1 cellular context compared by ENCODE assay signal in the genomic region with DNA sequence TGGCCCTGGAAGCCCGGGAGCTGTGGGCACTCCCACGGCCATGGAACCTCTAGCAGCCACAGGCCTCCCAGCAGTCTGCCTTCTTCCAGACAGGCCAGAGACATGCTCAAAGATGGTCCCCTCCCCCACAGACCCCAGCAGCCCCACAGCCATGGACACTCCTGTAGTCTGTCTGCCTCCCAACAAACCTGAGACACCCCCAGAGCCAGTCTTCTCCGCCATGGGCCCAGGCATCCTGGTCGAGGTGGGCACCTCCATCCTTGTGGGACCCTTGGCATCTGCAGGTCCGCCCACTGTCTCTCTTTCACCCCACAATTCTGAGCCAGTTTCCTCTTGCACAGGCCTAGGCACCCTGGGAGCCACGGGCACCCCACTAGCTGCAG.
TF ChIP-seq lines count a peak whose summit lies in the region.

No MANE protein-coding gene starts in this region.

TF ChIP-seq in GM23338, 12 proteins besides CTCF, POLR2A, EP300 and RAD21:
- TF ChIP-seq EZH2 (IDR thresholded peaks at IDR 0.05; ENCODE audit: low read depth, unreplicated experiment) (no peak), NANOG (IDR thresholded peaks at IDR 0.05; ENCODE audit: borderline replicate concordance) (no peak), POLR2AphosphoS5 (IDR thresholded peaks at IDR 0.05; ENCODE audit: low read depth) (no peak), CREB1 (CRISPR knock-in tag; IDR thresholded peaks at IDR 0.05; ENCODE audit: low read depth) (no peak), ZNF114 (CRISPR knock-in tag; IDR thresholded peaks at IDR 0.05) (no peak), JUNB (IDR thresholded peaks at IDR 0.05; ENCODE audit: unreplicated experiment) (no peak), ZNF331 (CRISPR knock-in tag; IDR thresholded peaks at IDR 0.05; ENCODE audit: low read depth) (no peak), STAT1 (IDR thresholded peaks at IDR 0.05; ENCODE audit: unreplicated experiment) (no peak), EZH2phosphoT487 (IDR thresholded peaks at IDR 0.05; ENCODE audit: unreplicated experiment) (no peak)
- TF ChIP-seq, protein P1, sequence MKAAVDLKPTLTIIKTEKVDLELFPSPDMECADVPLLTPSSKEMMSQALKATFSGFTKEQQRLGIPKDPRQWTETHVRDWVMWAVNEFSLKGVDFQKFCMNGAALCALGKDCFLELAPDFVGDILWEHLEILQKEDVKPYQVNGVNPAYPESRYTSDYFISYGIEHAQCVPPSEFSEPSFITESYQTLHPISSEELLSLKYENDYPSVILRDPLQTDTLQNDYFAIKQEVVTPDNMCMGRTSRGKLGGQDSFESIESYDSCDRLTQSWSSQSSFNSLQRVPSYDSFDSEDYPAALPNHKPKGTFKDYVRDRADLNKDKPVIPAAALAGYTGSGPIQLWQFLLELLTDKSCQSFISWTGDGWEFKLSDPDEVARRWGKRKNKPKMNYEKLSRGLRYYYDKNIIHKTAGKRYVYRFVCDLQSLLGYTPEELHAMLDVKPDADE (IDR thresholded peaks at IDR 0.05) = no peak
- TF ChIP-seq, protein P2, sequence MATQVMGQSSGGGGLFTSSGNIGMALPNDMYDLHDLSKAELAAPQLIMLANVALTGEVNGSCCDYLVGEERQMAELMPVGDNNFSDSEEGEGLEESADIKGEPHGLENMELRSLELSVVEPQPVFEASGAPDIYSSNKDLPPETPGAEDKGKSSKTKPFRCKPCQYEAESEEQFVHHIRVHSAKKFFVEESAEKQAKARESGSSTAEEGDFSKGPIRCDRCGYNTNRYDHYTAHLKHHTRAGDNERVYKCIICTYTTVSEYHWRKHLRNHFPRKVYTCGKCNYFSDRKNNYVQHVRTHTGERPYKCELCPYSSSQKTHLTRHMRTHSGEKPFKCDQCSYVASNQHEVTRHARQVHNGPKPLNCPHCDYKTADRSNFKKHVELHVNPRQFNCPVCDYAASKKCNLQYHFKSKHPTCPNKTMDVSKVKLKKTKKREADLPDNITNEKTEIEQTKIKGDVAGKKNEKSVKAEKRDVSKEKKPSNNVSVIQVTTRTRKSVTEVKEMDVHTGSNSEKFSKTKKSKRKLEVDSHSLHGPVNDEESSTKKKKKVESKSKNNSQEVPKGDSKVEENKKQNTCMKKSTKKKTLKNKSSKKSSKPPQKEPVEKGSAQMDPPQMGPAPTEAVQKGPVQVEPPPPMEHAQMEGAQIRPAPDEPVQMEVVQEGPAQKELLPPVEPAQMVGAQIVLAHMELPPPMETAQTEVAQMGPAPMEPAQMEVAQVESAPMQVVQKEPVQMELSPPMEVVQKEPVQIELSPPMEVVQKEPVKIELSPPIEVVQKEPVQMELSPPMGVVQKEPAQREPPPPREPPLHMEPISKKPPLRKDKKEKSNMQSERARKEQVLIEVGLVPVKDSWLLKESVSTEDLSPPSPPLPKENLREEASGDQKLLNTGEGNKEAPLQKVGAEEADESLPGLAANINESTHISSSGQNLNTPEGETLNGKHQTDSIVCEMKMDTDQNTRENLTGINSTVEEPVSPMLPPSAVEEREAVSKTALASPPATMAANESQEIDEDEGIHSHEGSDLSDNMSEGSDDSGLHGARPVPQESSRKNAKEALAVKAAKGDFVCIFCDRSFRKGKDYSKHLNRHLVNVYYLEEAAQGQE (IDR thresholded peaks at IDR 0.05; ENCODE audit: unreplicated experiment) = no peak
- TF ChIP-seq, protein P3, sequence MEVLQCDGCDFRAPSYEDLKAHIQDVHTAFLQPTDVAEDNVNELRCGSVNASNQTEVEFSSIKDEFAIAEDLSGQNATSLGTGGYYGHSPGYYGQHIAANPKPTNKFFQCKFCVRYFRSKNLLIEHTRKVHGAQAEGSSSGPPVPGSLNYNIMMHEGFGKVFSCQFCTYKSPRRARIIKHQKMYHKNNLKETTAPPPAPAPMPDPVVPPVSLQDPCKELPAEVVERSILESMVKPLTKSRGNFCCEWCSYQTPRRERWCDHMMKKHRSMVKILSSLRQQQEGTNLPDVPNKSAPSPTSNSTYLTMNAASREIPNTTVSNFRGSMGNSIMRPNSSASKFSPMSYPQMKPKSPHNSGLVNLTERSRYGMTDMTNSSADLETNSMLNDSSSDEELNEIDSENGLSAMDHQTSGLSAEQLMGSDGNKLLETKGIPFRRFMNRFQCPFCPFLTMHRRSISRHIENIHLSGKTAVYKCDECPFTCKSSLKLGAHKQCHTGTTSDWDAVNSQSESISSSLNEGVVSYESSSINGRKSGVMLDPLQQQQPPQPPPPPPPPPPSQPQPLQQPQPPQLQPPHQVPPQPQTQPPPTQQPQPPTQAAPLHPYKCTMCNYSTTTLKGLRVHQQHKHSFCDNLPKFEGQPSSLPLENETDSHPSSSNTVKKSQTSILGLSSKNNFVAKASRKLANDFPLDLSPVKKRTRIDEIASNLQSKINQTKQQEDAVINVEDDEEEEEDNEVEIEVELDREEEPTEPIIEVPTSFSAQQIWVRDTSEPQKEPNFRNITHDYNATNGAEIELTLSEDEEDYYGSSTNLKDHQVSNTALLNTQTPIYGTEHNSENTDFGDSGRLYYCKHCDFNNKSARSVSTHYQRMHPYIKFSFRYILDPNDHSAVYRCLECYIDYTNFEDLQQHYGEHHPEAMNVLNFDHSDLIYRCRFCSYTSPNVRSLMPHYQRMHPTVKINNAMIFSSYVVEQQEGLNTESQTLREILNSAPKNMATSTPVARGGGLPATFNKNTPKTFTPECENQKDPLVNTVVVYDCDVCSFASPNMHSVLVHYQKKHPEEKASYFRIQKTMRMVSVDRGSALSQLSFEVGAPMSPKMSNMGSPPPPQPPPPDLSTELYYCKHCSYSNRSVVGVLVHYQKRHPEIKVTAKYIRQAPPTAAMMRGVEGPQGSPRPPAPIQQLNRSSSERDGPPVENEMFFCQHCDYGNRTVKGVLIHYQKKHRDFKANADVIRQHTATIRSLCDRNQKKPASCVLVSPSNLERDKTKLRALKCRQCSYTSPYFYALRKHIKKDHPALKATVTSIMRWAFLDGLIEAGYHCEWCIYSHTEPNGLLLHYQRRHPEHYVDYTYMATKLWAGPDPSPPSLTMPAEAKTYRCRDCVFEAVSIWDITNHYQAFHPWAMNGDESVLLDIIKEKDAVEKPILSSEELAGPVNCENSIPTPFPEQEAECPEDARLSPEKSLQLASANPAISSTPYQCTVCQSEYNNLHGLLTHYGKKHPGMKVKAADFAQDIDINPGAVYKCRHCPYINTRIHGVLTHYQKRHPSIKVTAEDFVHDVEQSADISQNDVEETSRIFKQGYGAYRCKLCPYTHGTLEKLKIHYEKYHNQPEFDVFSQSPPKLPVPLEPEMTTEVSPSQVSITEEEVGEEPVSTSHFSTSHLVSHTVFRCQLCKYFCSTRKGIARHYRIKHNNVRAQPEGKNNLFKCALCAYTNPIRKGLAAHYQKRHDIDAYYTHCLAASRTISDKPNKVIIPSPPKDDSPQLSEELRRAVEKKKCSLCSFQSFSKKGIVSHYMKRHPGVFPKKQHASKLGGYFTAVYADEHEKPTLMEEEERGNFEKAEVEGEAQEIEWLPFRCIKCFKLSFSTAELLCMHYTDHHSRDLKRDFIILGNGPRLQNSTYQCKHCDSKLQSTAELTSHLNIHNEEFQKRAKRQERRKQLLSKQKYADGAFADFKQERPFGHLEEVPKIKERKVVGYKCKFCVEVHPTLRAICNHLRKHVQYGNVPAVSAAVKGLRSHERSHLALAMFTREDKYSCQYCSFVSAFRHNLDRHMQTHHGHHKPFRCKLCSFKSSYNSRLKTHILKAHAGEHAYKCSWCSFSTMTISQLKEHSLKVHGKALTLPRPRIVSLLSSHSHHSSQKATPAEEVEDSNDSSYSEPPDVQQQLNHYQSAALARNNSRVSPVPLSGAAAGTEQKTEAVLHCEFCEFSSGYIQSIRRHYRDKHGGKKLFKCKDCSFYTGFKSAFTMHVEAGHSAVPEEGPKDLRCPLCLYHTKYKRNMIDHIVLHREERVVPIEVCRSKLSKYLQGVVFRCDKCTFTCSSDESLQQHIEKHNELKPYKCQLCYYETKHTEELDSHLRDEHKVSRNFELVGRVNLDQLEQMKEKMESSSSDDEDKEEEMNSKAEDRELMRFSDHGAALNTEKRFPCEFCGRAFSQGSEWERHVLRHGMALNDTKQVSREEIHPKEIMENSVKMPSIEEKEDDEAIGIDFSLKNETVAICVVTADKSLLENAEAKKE (CRISPR knock-in tag; IDR thresholded peaks at IDR 0.05) = no peak
